8 cellular contexts compared by ENCODE assay signal in genomic region chr7:25861704-25862253, GRCh38.
DNase-seq lines count a peak whose midpoint lies in the region; ATAC-seq, FAIRE-seq and TF ChIP-seq lines count a peak whose summit lies in the region.

No MANE protein-coding gene starts in this region.

- whole genome bisulfite sequencing in mesendoderm (ENCODE audit: extremely low coverage, insufficient coverage, low lambda C conversion rate), result no CpG with 5 or more reads among the region's 13 CpGs

- DNase-seq in AG04450 (ENCODE audit: low read depth, low spot score) (no peak), WERI-Rb-1 (no peak), mesendoderm (no peak), H54 (ENCODE audit: insufficient read length, low spot score) (no peak)

- peaks cover 43% of the 10 kb centered on the region for H3K4me1 ChIP-seq in iPS-18a (ENCODE audit: control insufficient read depth, low read depth, low read length)
- peaks cover 2% of the 10 kb centered on the region for H3K4me1 ChIP-seq in mesendoderm (ENCODE audit: control insufficient read depth, low read depth, low read length)

- H4K5ac ChIP-seq in mesendoderm (ENCODE audit: low read length), result no peak overlapping the region

- H3K4me2 ChIP-seq in mesendoderm (ENCODE audit: low read length), result no peak overlapping the region

- H3K23ac ChIP-seq in mesendoderm (ENCODE audit: low read length), result no peak overlapping the region

- H3K4me3 ChIP-seq in AG04450 (ENCODE audit: low read depth, low read length) (peak overlapping the region; percentile 51), GM12875 (ENCODE audit: low read depth, low read length) (peak overlapping the region; percentile 1), WERI-Rb-1 (ENCODE audit: low read depth, low read length) (peak overlapping the region; percentile 61), iPS-18a (ENCODE audit: low read length) (peak overlapping the region; percentile 18), mesendoderm (ENCODE audit: low read length) (no peak overlapping the region)

- H3K18ac ChIP-seq in mesendoderm (ENCODE audit: low read length), result no peak overlapping the region

- no peak overlapping the region for H2BK120ac ChIP-seq in mesendoderm (ENCODE audit: low read depth, low read length)

- H3K9ac ChIP-seq in iPS-18a (ENCODE audit: low read length) (no peak overlapping the region), mesendoderm (ENCODE audit: low read length) (no peak overlapping the region)

- no peak overlapping the region for H3K56ac ChIP-seq in mesendoderm (ENCODE audit: low read length)

- H3K36me3 ChIP-seq in WERI-Rb-1 (no peaks in the 10 kb centered on the region), iPS-18a (ENCODE audit: control insufficient read depth, low read depth, low read length) (no peaks in the 10 kb centered on the region), mesendoderm (ENCODE audit: control insufficient read depth, insufficient read depth, low read length) (no peaks in the 10 kb centered on the region)

- H3K79me1 ChIP-seq in mesendoderm (ENCODE audit: low read length), result no peaks in the 10 kb centered on the region

- H3K27ac ChIP-seq in AG04450 (ENCODE audit: low read depth, low read length) (no peak overlapping the region), WERI-Rb-1 (peak overlapping the region; percentile 96), iPS-18a (ENCODE audit: low read length) (no peak overlapping the region), mesendoderm (ENCODE audit: low read depth, low read length) (no peak overlapping the region)

- H3K9me3 ChIP-seq in AG04450 (ENCODE audit: control insufficient read depth, insufficient read depth, low read length), result peaks cover 7% of the 10 kb centered on the region; the same call in 1 of the 2 replicates
- no peaks in the 10 kb centered on the region for H3K9me3 ChIP-seq in WERI-Rb-1 (ENCODE audit: severe bottlenecking)
- no peaks in the 10 kb centered on the region for H3K9me3 ChIP-seq in iPS-18a (ENCODE audit: control insufficient read depth, low read depth, low read length)

- FAIRE-seq in H54 (lab: Jason Lieb, UNC), result no peak

- H2AK5ac ChIP-seq in mesendoderm (ENCODE audit: low read length), result no peak overlapping the region

- no peak for ATAC-seq in HG03469 (IDR thresholded peaks at IDR 0.05; ENCODE audit: unreplicated experiment)
- ATAC-seq in GM21390 (IDR thresholded peaks at IDR 0.05; ENCODE audit: unreplicated experiment), result no peak

- TF ChIP-seq CTCF in AG04450 (IDR thresholded peaks at IDR 0.05; ENCODE audit: low read depth, low read length), result no peak
- no peak for TF ChIP-seq CTCF in GM12875 (IDR thresholded peaks at IDR 0.05; ENCODE audit: borderline replicate concordance, insufficient read depth, low read depth, low read length)
- TF ChIP-seq CTCF in WERI-Rb-1 (IDR thresholded peaks at IDR 0.05; ENCODE audit: low read depth, low read length), result no peak

- H3K79me2 ChIP-seq in mesendoderm (ENCODE audit: control insufficient read depth, insufficient read depth, low read length), result no peaks in the 10 kb centered on the region

- CTCF ChIA-PET in AG04450 (lab: Charles Lee), result interaction anchor here (0.7 to 2.0 kb wide), 9 partner anchors 10 to 1289 kb away, joined by 3 to 15 read pairs (median 3); no protein-coding TSS in a partner anchor

- H4K8ac ChIP-seq in mesendoderm (ENCODE audit: low read depth, low read length), result no peak overlapping the region

- H2BK15ac ChIP-seq in mesendoderm (replicated peaks; ENCODE audit: low read depth), result no peak overlapping the region

- no peak overlapping the region for H2BK5ac ChIP-seq in mesendoderm (ENCODE audit: low read length)

- peaks cover 32% of the 10 kb centered on the region for H3K27me3 ChIP-seq in AG04450 (ENCODE audit: control insufficient read depth, insufficient read depth, low read length)
- H3K27me3 ChIP-seq in WERI-Rb-1 (ENCODE audit: insufficient read depth, low read depth, severe bottlenecking), result no peaks in the 10 kb centered on the region
- peaks cover 85% of the 10 kb centered on the region for H3K27me3 ChIP-seq in iPS-18a (ENCODE audit: control insufficient read depth, insufficient read depth, low read length)
- H3K27me3 ChIP-seq in mesendoderm (ENCODE audit: insufficient read depth, low read length, poor library complexity), result peaks cover 15% of the 10 kb centered on the region

- no peak for TF ChIP-seq POLR2A in H54 (IDR thresholded peaks at IDR 0.05; ENCODE audit: low read depth, low read length)

- H3K4ac ChIP-seq in mesendoderm (ENCODE audit: low read depth, low read length), result no peak overlapping the region

- POLR2A ChIA-PET in AG04450 (lab: Yijun Ruan, JAX), result interaction anchor here (1.0 to 2.4 kb wide), 5 partner anchors 13 to 1282 kb away, joined by 3 to 18 read pairs (median 6); partner anchors contain the start of genes CBX3, CYCS, HNRNPA2B1 and HOXA5
